In genomic region chr12:71194657-71195056, GRCh38 we compare ENCODE assay signal across 17 cellular contexts. TPM values are rescaled to one million over a fixed set of nuclear protein-coding genes. Genes with fewer than 3 reads are reported as not detected.
DNase-seq lines count a peak whose midpoint lies in the region; ATAC-seq, FAIRE-seq and TF ChIP-seq lines count a peak whose summit lies in the region.
"Had no signal": no experiment of that assay in that cellular context is flagged by ENCODE, and none has a peak within 500 bp of the region (broad histone marks: within the 10 kb centered on the region; RNA-seq: fewer than 3 reads in every experiment).

No MANE protein-coding gene starts in this region.

- H3K27ac ChIP-seq in astrocyte (ENCODE audit: low read depth, low read length) (no peak overlapping the region), pancreas (peak overlapping the region in 1 of 4 donors; percentile 2)
- H3K27ac ChIP-seq: 22Rv1, C4-2B had no signal

- no peaks in the 10 kb centered on the region for H4K20me1 ChIP-seq in astrocyte (ENCODE audit: insufficient read depth, low read length)

- DNase-seq in NCI-H1092 treated with DMSO at 0.1 percent for 48 hours (lab: John Stamatoyannopoulos, UW) (peak; percentile 6), NCI-H1092 (lab: John Stamatoyannopoulos, UW) (no peak), NCI-H510A (lab: John Stamatoyannopoulos, UW) (peak; percentile 9), astrocyte (ENCODE audit: low read depth) (peak; percentile 8), pancreas (no peak), left ventricle myocardium superior (no peak)
- DNase-seq in activated T-cell treated with anti-CD3 and anti-CD28 coated beads, Interleukin-2, amount 50 U/mL, for 72 hours = no peak
- no peak for DNase-seq in stimulated activated CD4-positive, alpha-beta T cell treated with anti-CD3 and anti-CD28 coated beads, Interleukin-2, amount 100 ng/mL, for 24 hours
- DNase-seq: IMR-90, Kasumi-1, NCI-H2107 had no signal

- H3K27ac Mint-ChIP-seq in astrocyte (ENCODE audit: unreplicated experiment) = no peak overlapping the region
- H3K27ac Mint-ChIP-seq in activated T-cell treated with anti-CD3 and anti-CD28 coated beads, Interleukin-2, amount 50 U/mL, for 72 hours = no peak overlapping the region

- H3K9me3 Mint-ChIP-seq in astrocyte (ENCODE audit: unreplicated experiment) = no peaks in the 10 kb centered on the region
- peaks cover 0 to 2% of the 10 kb centered on the region in 2 donors for H3K9me3 Mint-ChIP-seq in activated T-cell treated with anti-CD3 and anti-CD28 coated beads, Interleukin-2, amount 50 U/mL, for 72 hours

- H3K36me3 ChIP-seq in astrocyte (ENCODE audit: insufficient read depth, low read length) (no peaks in the 10 kb centered on the region), pancreas (no peaks in the 10 kb centered on the region)

- no peaks in the 10 kb centered on the region for H3K4me1 Mint-ChIP-seq in astrocyte (ENCODE audit: low read depth, unreplicated experiment)
- H3K4me1 Mint-ChIP-seq in activated T-cell treated with anti-CD3 and anti-CD28 coated beads, Interleukin-2, amount 50 U/mL, for 72 hours (ENCODE audit: low read depth) = peaks cover 4% of the 10 kb centered on the region

- H2AFZ ChIP-seq in astrocyte (ENCODE audit: low read depth, low read length) = no peak overlapping the region

- H3K4me1 ChIP-seq in astrocyte (ENCODE audit: insufficient read depth, low read length) (no peaks in the 10 kb centered on the region), pancreas (peaks cover 0 to 18% (median 9%) of the 10 kb centered on the region in 3 donors)

- H3K4me2 ChIP-seq in astrocyte (ENCODE audit: low read length) = no peak overlapping the region

- FAIRE-seq in astrocyte (lab: Jason Lieb, UNC) = no peak
- no peak for FAIRE-seq in pancreas (lab: Jason Lieb, UNC)
- FAIRE-seq: GM12878, GM18507 had no signal

- no peaks in the 10 kb centered on the region for H3K27me3 ChIP-seq in astrocyte (ENCODE audit: insufficient read depth, low read length)
- no peaks in the 10 kb centered on the region for H3K27me3 ChIP-seq in pancreas

- H3K4me3 Mint-ChIP-seq in astrocyte (ENCODE audit: unreplicated experiment) = no peak overlapping the region
- no peak overlapping the region for H3K4me3 Mint-ChIP-seq in activated T-cell treated with anti-CD3 and anti-CD28 coated beads, Interleukin-2, amount 50 U/mL, for 72 hours

- peaks cover 2% of the 10 kb centered on the region for H3K36me3 Mint-ChIP-seq in astrocyte (ENCODE audit: low read depth, unreplicated experiment)
- no peaks in the 10 kb centered on the region for H3K36me3 Mint-ChIP-seq in activated T-cell treated with anti-CD3 and anti-CD28 coated beads, Interleukin-2, amount 50 U/mL, for 72 hours (ENCODE audit: insufficient read depth in 2 of 2)

- TF ChIP-seq CTCF in astrocyte (IDR thresholded peaks at IDR 0.05; ENCODE audit: insufficient read depth, low read depth, low read length) (no peak), pancreas (IDR thresholded peaks at IDR 0.05) (no peak)

- H3K4me3 ChIP-seq in astrocyte (ENCODE audit: insufficient read depth, low read depth, low read length) (no peak overlapping the region), pancreas (no peak overlapping the region)
- H3K4me3 ChIP-seq: GM12878 had no signal

- intact Hi-C loops in pancreas (cut with DNase I) (no loop called here), left ventricle myocardium superior (cut with micrococcal nuclease) (no loop called here)

- no peaks in the 10 kb centered on the region for H3K79me2 ChIP-seq in astrocyte (ENCODE audit: insufficient read depth, low read length)

- WGBS in pancreas, 2 donors = 11 to 14% methylated on average over 2 of the region's 2 CpGs

- H3K9ac ChIP-seq in astrocyte (ENCODE audit: low read length) = no peak overlapping the region

- no peaks in the 10 kb centered on the region for H3K27me3 Mint-ChIP-seq in astrocyte (ENCODE audit: low read depth, unreplicated experiment)
- no peaks in the 10 kb centered on the region for H3K27me3 Mint-ChIP-seq in activated T-cell treated with anti-CD3 and anti-CD28 coated beads, Interleukin-2, amount 50 U/mL, for 72 hours (ENCODE audit: low read depth)

- H3K9me3 ChIP-seq in astrocyte (ENCODE audit: insufficient read depth, low read depth, low read length) (no peaks in the 10 kb centered on the region), pancreas (no peaks in the 10 kb centered on the region)

- ATAC-seq in pancreas = peak in 3 of 4 donors; percentile 64 to 94 (median 92)
- no peak for ATAC-seq in left ventricle myocardium superior
- no peak for ATAC-seq in activated T-cell treated with anti-CD3 and anti-CD28 coated beads, Interleukin-2, amount 50 U/mL, for 72 hours (replicated peaks in 1 of 2)
- ATAC-seq: GM12878, HCT116 had no signal

RNA-seq across cellular contexts. Expression of gene TSPAN8, which starts 36.9 kb away (rescaled TPM):
- total RNA-seq in astrocyte = not detected in 2 replicates
- 10 to 100 TPM; 21.8 to 90.3 (median 25.8) TPM for total RNA-seq in pancreas
- polyA plus RNA-seq in pancreas = 10 to 100 TPM; 38.2 to 95.9 TPM
- not detected for total RNA-seq in left ventricle myocardium superior
- not detected for total RNA-seq in activated T-cell treated with anti-CD3 and anti-CD28 coated beads, Interleukin-2, amount 50 U/mL, for 72 hours
- total RNA-seq: IMR-90; T-helper 1 cell treated with Interleukin-12 subunit alpha and Interleukin-12 subunit beta and Interleukin-4 antibody, amounts not matched to agents 30 ng/mL and 1 ng/mL, for 36 hours had no signal
- polyA plus RNA-seq: IMR-90 had no signal

Comparison
In these comparisons a context has a peak if more than half of its experiments do, and no peak if none do; other contexts are left out.
1. DNase-seq: peak in NCI-H1092 treated with DMSO at 0.1 percent for 48 hours (single experiment), NCI-H510A (single experiment) and astrocyte (single experiment); none in NCI-H1092 (single experiment), pancreas (0 of 6), left ventricle myocardium superior (single experiment), activated T-cell treated with anti-CD3 and anti-CD28 coated beads, Interleukin-2, amount 50 U/mL, for 72 hours (0 of 2) and stimulated activated CD4-positive, alpha-beta T cell treated with anti-CD3 and anti-CD28 coated beads, Interleukin-2, amount 100 ng/mL, for 24 hours (0 of 2).
2. ATAC-seq: peak in pancreas (3 of 4); none in left ventricle myocardium superior (single experiment) and activated T-cell treated with anti-CD3 and anti-CD28 coated beads, Interleukin-2, amount 50 U/mL, for 72 hours (0 of 2).
3. RNA of gene TSPAN8, which starts 36.9 kb away (total RNA-seq): 21.8 to 90.3 TPM in pancreas; not detected in left ventricle myocardium superior (single experiment), not detected in astrocyte and not detected in activated T-cell treated with anti-CD3 and anti-CD28 coated beads, Interleukin-2, amount 50 U/mL, for 72 hours; every median in the first group is over 10 times any median in the second.